In genomic region chr11:123255909-123256308, GRCh38 we compare ENCODE assay signal across 28 cellular contexts.
A peak's percentile ranks its signal among the peaks of the same experiment; 100 is the strongest.
DNase-seq lines count a peak whose midpoint lies in the region; ATAC-seq, FAIRE-seq and TF ChIP-seq lines count a peak whose summit lies in the region.
"Had no signal": no experiment of that assay in that cellular context is flagged by ENCODE, and none has a peak within 500 bp of the region (broad histone marks: within the 10 kb centered on the region; RNA-seq: fewer than 3 reads in every experiment).

No MANE protein-coding gene starts in this region.

- H2AFZ ChIP-seq in HepG2 (ENCODE audit: low read length) (no peak overlapping the region), K562 (ENCODE audit: low read depth, low read length) (no peak overlapping the region), OCI-LY7 (ENCODE audit: low read length) (no peak overlapping the region)
- H2AFZ ChIP-seq: GM23248 had no signal

- H3K36me3 ChIP-seq in HepG2 (replicated peaks in 1 of 2; ENCODE audit: control insufficient read depth in 1 of 2, insufficient read depth in 2 of 2, low read length in 2 of 2) (no peaks in the 10 kb centered on the region), right lobe of liver (no peaks in the 10 kb centered on the region), K562 (ENCODE audit: control insufficient read depth, insufficient read depth, low read length) (no peaks in the 10 kb centered on the region), OCI-LY7 (ENCODE audit: insufficient read depth, low read length) (peaks cover 4% of the 10 kb centered on the region; the same call in 1 of the 2 replicates), lower lobe of right lung (no peaks in the 10 kb centered on the region)
- H3K36me3 ChIP-seq: neutrophil, Peyer's patch, WERI-Rb-1 had no signal

- intact Hi-C loops in HepG2 (cut with micrococcal nuclease; ENCODE audit: unreplicated experiment) (no loop called here), right lobe of liver (cut with DNase I) (no loop called here), K562 (cut with micrococcal nuclease) (no loop called here), OCI-LY7 (cut with micrococcal nuclease; ENCODE audit: unreplicated experiment) (no loop called here), lower lobe of right lung (cut with DNase I) (no loop called here)

- H3K79me2 ChIP-seq in HepG2 (ENCODE audit: insufficient read depth, low read length) (no peaks in the 10 kb centered on the region), K562 (ENCODE audit: control insufficient read depth, insufficient read depth, low read length) (no peaks in the 10 kb centered on the region), OCI-LY7 (ENCODE audit: insufficient read depth, low read depth, low read length) (no peaks in the 10 kb centered on the region)

- CTCF ChIA-PET in HepG2 (lab: Yijun Ruan, JAX; ENCODE audit: low intra/inter-chr PET ratio, low total read pairs) (no interaction called here), K562 (lab: Yijun Ruan, JAX; ENCODE audit: low intra/inter-chr PET ratio) (no interaction called here), OCI-LY7 (lab: Charles Lee; ENCODE audit: unreplicated experiment) (no interaction called here)

- no peak for FAIRE-seq in HepG2 (lab: Jason Lieb, UNC)
- no peak for FAIRE-seq in K562 (lab: Jason Lieb, UNC)
- FAIRE-seq: GM18507 had no signal

- H3K27me3 ChIP-seq in HepG2 (ENCODE audit: control insufficient read depth in 1 of 2, insufficient read depth in 2 of 2, low read length in 2 of 2) (0 out of 5 replicates have a peak, but pooled peaks cover 2 to 8% of the 10 kb centered on the region in 2 experiments), right lobe of liver (no peaks in the 10 kb centered on the region), K562 (ENCODE audit: control insufficient read depth in 2 of 2, insufficient read depth in 2 of 2, low read length in 2 of 2) (peaks cover 0 to 13% of the 10 kb centered on the region in 2 experiments; a peak in 2 of 5 replicates), lower lobe of right lung (ENCODE audit: low read depth) (no peaks in the 10 kb centered on the region)
- H3K27me3 ChIP-seq: BLaER1, Peyer's patch had no signal

- H3K27ac ChIP-seq in HepG2 (ENCODE audit: extremely low read length, insufficient read depth, low read length) = no peak overlapping the region
- H3K27ac ChIP-seq in right lobe of liver = no peak overlapping the region
- H3K27ac ChIP-seq in K562 (ENCODE audit: extremely low read depth, low read depth, low read length) = no peak overlapping the region
- H3K27ac ChIP-seq in OCI-LY7 (ENCODE audit: low read depth, low read length, poor library complexity, severe bottlenecking) = no peak overlapping the region
- H3K27ac ChIP-seq in lower lobe of right lung = no peak overlapping the region
- H3K27ac ChIP-seq: BLaER1, GM23248, neutrophil, Peyer's patch, WERI-Rb-1 had no signal

- in situ Hi-C loops in HepG2 (cut with HindIII; ENCODE audit: extremely low pct_ligation_motif_present, low pct_unique_long_range_greater_than_20kb) (no loop called here), K562 (cut with MboI) (no loop called here)

- no peaks in the 10 kb centered on the region for H3K9me1 ChIP-seq in K562 (ENCODE audit: control insufficient read depth, insufficient read depth, low read length)

- H3K9me2 ChIP-seq in OCI-LY7 (ENCODE audit: insufficient read depth, low read length) = no peaks in the 10 kb centered on the region

- no peak overlapping the region for H3K4me3 ChIP-seq in HepG2 (replicated peaks in 1 of 3; ENCODE audit: insufficient read depth in 1 of 3, low read depth in 2 of 3, low read length in 3 of 3)
- no peak overlapping the region for H3K4me3 ChIP-seq in right lobe of liver
- H3K4me3 ChIP-seq in K562 = no peak overlapping the region
- H3K4me3 ChIP-seq in OCI-LY7 (ENCODE audit: low read depth, low read length, poor library complexity, severe bottlenecking) = no peak overlapping the region
- no peak overlapping the region for H3K4me3 ChIP-seq in lower lobe of right lung
- H3K4me3 ChIP-seq: BLaER1, GM23248, Peyer's patch had no signal

- TF ChIP-seq CTCF in HepG2 (CRISPR knock-in tag; IDR thresholded peaks at IDR 0.05) (no peak), right lobe of liver (IDR thresholded peaks at IDR 0.05) (no peak), K562 (IDR thresholded peaks at IDR 0.05 in 2 of 3, conservative IDR thresholded peaks at IDR 0.05 in 1 of 3; ENCODE audit: insufficient read depth in 2 of 3, low read depth in 1 of 3, low read length in 3 of 3) (no peak), OCI-LY7 (conservative IDR thresholded peaks at IDR 0.05; ENCODE audit: low read length) (no peak), lower lobe of right lung (IDR thresholded peaks at IDR 0.05) (no peak)

- DNase-seq in HepG2 (ENCODE audit: low spot score) (no peak), right lobe of liver (no peak), K562 (ENCODE audit: extremely low read depth in 1 of 4, low spot score in 3 of 4) (no peak), iPS-NIHi7 (ENCODE audit: extremely low spot score) (peak; percentile 42), GM03348 (ENCODE audit: low spot score) (no peak), OCI-LY7 (ENCODE audit: low spot score) (no peak), lower lobe of right lung (no peak)
- DNase-seq: activated CD4-positive, alpha-beta T cell treated with anti-CD3 and anti-CD28 coated beads, Interleukin-2, amount 10 ng/mL, durations not matched to agents 7 days and 5 days; activated CD8-positive, alpha-beta memory T cell treated with anti-CD3 and anti-CD28 coated beads, Interleukin-2, amount 10 ng/mL, durations not matched to agents 7 days and 5 days; activated naive CD8-positive, alpha-beta T cell treated with anti-CD3 and anti-CD28 coated beads, Interleukin-2, amount 50 U/mL, for 24 hours; activated T-cell treated with anti-CD3 and anti-CD28 coated beads, Interleukin-2, amount 50 U/mL, for 48 hours; cerebellar nuclear complex; DMS79 treated with DMSO at 0.1 percent for 48 hours; glutamatergic neuron; GM23248; mammary epithelial cell; NCI-H1092; NCI-H2081; NCI-H446 treated with DMSO at 0.1 percent for 48 hours; Peyer's patch; SHP77 treated with DMSO at 0.1 percent for 48 hours; stimulated activated CD4-positive, alpha-beta T cell treated with anti-CD3 and anti-CD28 coated beads, Interleukin-15, amount 100 ng/mL, for 24 hours; stimulated activated naive B cell treated with anti-CD40 and anti-IgM and Interleukin-4, amounts not matched to agents 10 μg/mL and 1 μg/mL and 100 μg/mL, for 72 hours; WERI-Rb-1 had no signal

- no peak for ATAC-seq in HepG2
- no peak for ATAC-seq in right lobe of liver
- ATAC-seq in K562 = no peak
- no peak for ATAC-seq in lower lobe of right lung
- ATAC-seq in HG02798 (IDR thresholded peaks at IDR 0.05; ENCODE audit: poor library complexity, unreplicated experiment) = no peak
- ATAC-seq: activated CD8-positive, alpha-beta memory T cell treated with anti-CD3 and anti-CD28 coated beads, Interleukin-2, amount 10 ng/mL, durations not matched to agents 7 days and 5 days; activated naive CD8-positive, alpha-beta T cell treated with anti-CD3 and anti-CD28 coated beads, Interleukin-2, amount 50 U/mL, for 24 hours; stimulated activated naive B cell treated with anti-CD40 and anti-IgM and Interleukin-4, amounts not matched to agents 10 μg/mL and 1 μg/mL and 100 μg/mL, for 72 hours had no signal

- POLR2A ChIA-PET in HepG2 (lab: Yijun Ruan, JAX) = no interaction called here
- POLR2A ChIA-PET in K562 (lab: Yijun Ruan, JAX) = no interaction called here
- POLR2A ChIA-PET in OCI-LY7 (lab: Charles Lee) = no interaction called here

- H3K9me3 ChIP-seq in HepG2 (ENCODE audit: low read length) = no peaks in the 10 kb centered on the region
- no peaks in the 10 kb centered on the region for H3K9me3 ChIP-seq in right lobe of liver
- no peaks in the 10 kb centered on the region for H3K9me3 ChIP-seq in K562 (replicated peaks; ENCODE audit: control insufficient read depth, insufficient read depth, low read depth, low read length)
- peaks cover 25% of the 10 kb centered on the region; the same call in 1 of the 2 replicates for H3K9me3 ChIP-seq in OCI-LY7 (ENCODE audit: low read length)
- H3K9me3 ChIP-seq in lower lobe of right lung = no peaks in the 10 kb centered on the region
- H3K9me3 ChIP-seq: neutrophil, Peyer's patch had no signal

- TF ChIP-seq RAD21 in HepG2 (CRISPR knock-in tag; IDR thresholded peaks at IDR 0.05) (no peak), K562 (CRISPR knock-in tag; conservative IDR thresholded peaks at IDR 0.05 in 1 of 2, IDR thresholded peaks at IDR 0.05 in 1 of 2) (no peak)

- no peak for TF ChIP-seq EP300 in HepG2 (IDR thresholded peaks at IDR 0.05; ENCODE audit: low read depth in 2 of 2, low read length in 2 of 2)
- no peak for TF ChIP-seq EP300 in HepG2 (CRISPR knock-in tag; IDR thresholded peaks at IDR 0.05; ENCODE audit: borderline replicate concordance)
- TF ChIP-seq EP300 in K562 (IDR thresholded peaks at IDR 0.05; ENCODE audit: low read length) = no peak

- H4K20me1 ChIP-seq in HepG2 (ENCODE audit: insufficient read depth, low read length) = no peaks in the 10 kb centered on the region
- no peaks in the 10 kb centered on the region; the same call in 1 of the 2 replicates for H4K20me1 ChIP-seq in K562 (replicated peaks; ENCODE audit: control insufficient read depth, insufficient read depth, low read length)
- no peaks in the 10 kb centered on the region for H4K20me1 ChIP-seq in OCI-LY7 (ENCODE audit: insufficient read depth, low read length)
- H4K20me1 ChIP-seq: BLaER1 had no signal

- H3K9ac ChIP-seq in HepG2 (ENCODE audit: insufficient read depth, low read depth, low read length) = no peak overlapping the region
- H3K9ac ChIP-seq in K562 (ENCODE audit: insufficient read depth in 1 of 2, low read depth in 2 of 2, low read length in 2 of 2) = no peak overlapping the region
- H3K9ac ChIP-seq: BLaER1, GM23248 had no signal

- TF ChIP-seq POLR2A in HepG2 (IDR thresholded peaks at IDR 0.05; ENCODE audit: insufficient read depth in 1 of 2, low read depth in 2 of 2, low read length in 2 of 2) (no peak), right lobe of liver (IDR thresholded peaks at IDR 0.05) (no peak), K562 (conservative IDR thresholded peaks at IDR 0.05) (no peak)

- BruUV-seq in HepG2 (replicated peaks; lab: Mats Ljungman, UMichigan) (no TSS peak), K562 (replicated peaks; lab: Mats Ljungman, UMichigan) (no TSS peak), OCI-LY7 (replicated peaks; lab: Mats Ljungman, UMichigan) (no TSS peak)

- H3K4me2 ChIP-seq in HepG2 (ENCODE audit: low read depth, low read length) (no peak overlapping the region), K562 (ENCODE audit: insufficient read depth, low read length) (no peak overlapping the region), OCI-LY7 (ENCODE audit: low read length) (no peak overlapping the region)
- H3K4me2 ChIP-seq: BLaER1 had no signal

- H3K4me1 ChIP-seq in HepG2 (ENCODE audit: insufficient read depth, low read length) (no peaks in the 10 kb centered on the region), right lobe of liver (no peaks in the 10 kb centered on the region), K562 (replicated peaks in 1 of 2; ENCODE audit: control insufficient read depth in 2 of 2, insufficient read depth in 2 of 2, low read length in 2 of 2) (no peaks in the 10 kb centered on the region), OCI-LY7 (ENCODE audit: insufficient read depth, low read length, poor library complexity, severe bottlenecking) (peaks cover 18% of the 10 kb centered on the region), lower lobe of right lung (no peaks in the 10 kb centered on the region)
- H3K4me1 ChIP-seq: Peyer's patch had no signal

- 45% methylated on average over 8 of the region's 8 CpGs for WGBS in HepG2 (ENCODE audit: low lambda C conversion rate)
- WGBS in right lobe of liver (ENCODE audit: insufficient coverage, low coverage, low lambda C conversion rate, missing lambda C conversion rate) = 59% methylated on average over 7 of the region's 8 CpGs
- WGBS in K562 (ENCODE audit: insufficient coverage, low coverage, missing lambda C conversion rate) = 4% methylated on average over 8 of the region's 8 CpGs

Comparison
In these comparisons a context has a peak if more than half of its experiments do, and no peak if none do; other contexts are left out.
1. Of the 241 proteins assayed by ChIP-seq in both HepG2 and K562: peak only in HepG2: none; only in K562: none; in both: RFX1; in neither: 240.